Comparison of ENCODE assay signal across 27 cellular contexts in the genomic region with DNA sequence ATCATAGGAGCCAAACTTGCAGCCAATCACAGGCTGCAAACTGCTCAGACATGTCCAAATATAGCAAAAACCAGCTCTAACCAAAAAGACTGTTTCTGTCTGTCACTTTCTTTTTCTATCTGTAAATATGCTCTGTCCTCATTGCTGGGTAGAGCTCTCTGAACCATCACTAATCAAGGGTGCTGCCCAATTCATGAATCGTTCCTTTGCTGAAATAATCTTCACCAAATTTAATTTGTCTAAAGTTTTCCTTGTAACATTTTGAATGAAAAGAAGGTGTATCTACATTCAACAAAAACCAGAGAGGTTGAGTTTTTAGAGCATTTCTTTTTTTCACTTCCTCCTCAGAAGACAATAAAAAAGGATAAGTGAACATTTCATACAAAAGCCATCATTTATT.
"Had no signal": no experiment of that assay in that cellular context is flagged by ENCODE, and none has a peak within 500 bp of the region (broad histone marks: within the 10 kb centered on the region; RNA-seq: fewer than 3 reads in every experiment).

No MANE protein-coding gene starts in this region.

- H3K4me2 ChIP-seq: neural progenitor cell had no signal

- H3K79me2 ChIP-seq: parathyroid adenoma had no signal

- H3K9ac ChIP-seq: neural progenitor cell, parathyroid adenoma had no signal

- H3K9me3 ChIP-seq: ovary, psoas muscle, right lobe of liver, sigmoid colon, suprapubic skin, testis, tibial artery, transverse colon, upper lobe of right lung, uterus had no signal

- H3K36me3 ChIP-seq: neural progenitor cell, ovary, right lobe of liver, sigmoid colon, spleen, suprapubic skin, tibial artery, transverse colon, upper lobe of right lung, uterus had no signal

- DNase-seq: natural killer cell; occipital lobe; ovary; posterior cingulate gyrus; psoas muscle; right cardiac atrium; right lobe of liver; sigmoid colon; small intestine; spleen; stimulated activated CD4-positive, alpha-beta T cell treated with anti-CD3 and anti-CD28 coated beads, Interleukin-12 subunit alpha, Interleukin-12 subunit beta, amount 100 ng/mL, for 4 hours; stimulated activated CD4-positive, alpha-beta T cell treated with anti-CD3 and anti-CD28 coated beads, Interleukin-1b, Interleukin-23, amount 100 ng/mL, for 48 hours; stimulated activated CD4-positive, alpha-beta T cell treated with anti-CD3 and anti-CD28 coated beads, Interleukin-4, amount 100 ng/mL, for 1 hour; stimulated activated CD4-positive, alpha-beta T cell treated with anti-CD3 and anti-CD28 coated beads, Interleukin-4, amount 100 ng/mL, for 4 hours; stimulated activated CD8-positive, alpha-beta memory T cell treated with anti-CD3 and anti-CD28 coated beads, Interleukin-4, amount 100 ng/mL, for 48 hours; stimulated activated naive CD4-positive, alpha-beta T cell; stimulated activated naive CD8-positive, alpha-beta T cell treated with anti-CD3 and anti-CD28 coated beads, Interleukin-15, amount 100 ng/mL, for 72 hours; stimulated activated naive CD8-positive, alpha-beta T cell treated with anti-CD3 and anti-CD28 coated beads, Interleukin-15, Interleukin-2, amounts not matched to agents 100 U/mL and 50 U/mL, for 24 hours; substantia nigra; testis; tibial artery; transverse colon; upper lobe of right lung; uterus had no signal

- H3K4me3 ChIP-seq: neural progenitor cell, ovary, psoas muscle, right lobe of liver, sigmoid colon, spleen, suprapubic skin, testis, tibial artery, transverse colon, upper lobe of right lung, uterus had no signal

- H3K27ac ChIP-seq: neural progenitor cell, ovary, parathyroid adenoma, psoas muscle, right lobe of liver, sigmoid colon, spleen, suprapubic skin, testis, tibial artery, transverse colon, upper lobe of right lung, uterus had no signal

- H2AFZ ChIP-seq: neural progenitor cell, parathyroid adenoma had no signal

- H3K4me1 ChIP-seq: neural progenitor cell, parathyroid adenoma, psoas muscle, right lobe of liver, sigmoid colon, spleen, suprapubic skin, testis, tibial artery, transverse colon, upper lobe of right lung, uterus had no signal

- H3K27me3 ChIP-seq: neural progenitor cell, ovary, right lobe of liver, sigmoid colon, spleen, suprapubic skin, testis, tibial artery, transverse colon, upper lobe of right lung, uterus had no signal
